16 cellular contexts compared by ENCODE assay signal in the genomic region with DNA sequence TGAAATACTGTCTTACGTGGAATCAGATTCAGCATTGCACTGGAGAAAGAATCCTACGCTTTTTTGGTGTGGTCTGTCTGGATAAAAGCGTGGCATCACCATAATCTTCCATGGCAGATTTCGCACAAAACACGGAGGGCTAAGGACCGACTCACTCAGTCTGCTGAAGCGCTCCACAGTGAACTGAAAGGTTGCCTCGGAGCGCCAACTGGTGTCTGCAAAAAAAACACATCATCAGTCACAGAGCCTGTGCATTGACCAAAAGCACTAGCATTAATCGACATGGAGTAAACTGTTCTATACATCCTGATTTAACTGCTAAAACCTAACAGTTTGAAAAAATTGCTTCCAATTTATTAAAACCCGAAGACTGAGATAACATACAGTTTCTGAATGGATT. TPM values are rescaled to one million over a fixed set of nuclear protein-coding genes. Genes with fewer than 3 reads are reported as not detected.
"Had no signal": no experiment of that assay in that cellular context is flagged by ENCODE, and none has a peak within 500 bp of the region (broad histone marks: within the 10 kb centered on the region; RNA-seq: fewer than 3 reads in every experiment).

No MANE protein-coding gene starts in this region.

- H3K27me3 ChIP-seq: tibial artery, uterus had no signal

- H3K9me3 ChIP-seq: tibial artery, uterus had no signal

- H3K27me3 Mint-ChIP-seq: activated CD4-positive, alpha-beta memory T cell treated with anti-CD3 and anti-CD28 coated beads for 36 hours; natural killer cell treated with Interleukin-12 subunit alpha and Interleukin-12 subunit beta and Interleukin-15 and Interleukin-18, amount 100 ng/mL, for 72 hours had no signal

- H3K27ac Mint-ChIP-seq: activated CD4-positive, alpha-beta memory T cell treated with anti-CD3 and anti-CD28 coated beads for 36 hours had no signal

- DNase-seq: activated CD4-positive, alpha-beta memory T cell treated with anti-CD3 and anti-CD28 coated beads for 36 hours; activated CD4-positive, CD25-positive, alpha-beta regulatory T cell treated with anti-CD3 and anti-CD28 coated beads, Interleukin-2, amount 50 U/mL, for 72 hours; activated naive CD4-positive, alpha-beta T cell; cortex of kidney; effector memory CD4-positive, alpha-beta T cell; mammary epithelial cell; stimulated activated CD4-positive, alpha-beta T cell treated with anti-CD3 and anti-CD28 coated beads, Interleukin-4, amount 100 ng/mL, for 4 hours; tibial artery; uterus had no signal

- H3K36me3 ChIP-seq: uterus had no signal

- ATAC-seq: natural killer cell treated with Interleukin-12 subunit alpha and Interleukin-12 subunit beta and Interleukin-15 and Interleukin-18, amount 100 ng/mL, for 72 hours had no signal

- H3K4me3 ChIP-seq: tibial artery, uterus had no signal

- H3K4me1 ChIP-seq: uterus had no signal

- H3K27ac ChIP-seq: tibial artery, uterus had no signal

- H3K9me3 Mint-ChIP-seq: activated CD4-positive, alpha-beta memory T cell treated with anti-CD3 and anti-CD28 coated beads for 36 hours; natural killer cell treated with Interleukin-12 subunit alpha and Interleukin-12 subunit beta and Interleukin-15 and Interleukin-18, amount 100 ng/mL, for 72 hours had no signal

- H3K4me3 Mint-ChIP-seq: activated CD4-positive, alpha-beta memory T cell treated with anti-CD3 and anti-CD28 coated beads for 36 hours; natural killer cell treated with Interleukin-12 subunit alpha and Interleukin-12 subunit beta and Interleukin-15 and Interleukin-18, amount 100 ng/mL, for 72 hours had no signal

RNA-seq across cellular contexts. Expression of a gene that starts 41.0 kb away (rescaled TPM):
- total RNA-seq: activated CD4-positive, alpha-beta memory T cell treated with anti-CD3 and anti-CD28 coated beads for 36 hours; astrocyte; cardiac septum; epithelial cell of proximal tubule; mammary epithelial cell; natural killer cell treated with Interleukin-12 subunit alpha and Interleukin-12 subunit beta and Interleukin-15 and Interleukin-18, amount 100 ng/mL, for 72 hours; omental fat pad; skeletal muscle tissue; T-helper 2 cell treated with Interferon-gamma antibody and Interleukin-4, amounts not matched to agents 100 ng/mL and 5 ng/mL, for 36 hours; uterus had no signal
